ENCODE assay signal across 8 cellular contexts in the genomic region with DNA sequence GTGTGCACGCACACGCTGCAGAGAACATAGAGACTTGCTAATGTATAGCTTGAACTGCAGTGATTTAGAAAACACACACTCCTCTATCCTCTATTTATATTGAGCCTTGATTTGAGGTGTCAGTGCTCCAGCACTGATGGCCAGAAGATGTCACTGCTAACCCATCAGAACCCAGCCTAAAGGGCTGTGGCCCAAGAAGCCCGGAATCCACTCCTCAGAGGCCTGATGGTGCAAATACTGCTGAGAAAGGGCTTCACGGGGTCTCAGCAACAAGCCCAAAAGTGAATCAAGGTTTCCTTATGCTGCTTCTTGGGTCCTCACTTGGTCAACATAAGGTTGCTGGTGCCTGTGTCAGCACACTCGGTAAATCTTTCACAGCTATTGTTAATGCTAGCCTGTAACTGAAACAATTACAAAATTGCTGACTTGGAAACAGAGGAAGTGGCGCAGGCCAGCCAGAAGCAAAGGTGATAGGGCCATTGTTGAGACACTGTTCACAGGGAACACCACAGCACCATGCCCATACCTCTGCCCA.
A peak's percentile ranks its signal among the peaks of the same experiment; 100 is the strongest.
DNase-seq lines count a peak whose midpoint lies in the region; ATAC-seq and TF ChIP-seq lines count a peak whose summit lies in the region.

No MANE protein-coding gene starts in this region.

- H3K4me3 Mint-ChIP-seq in chondrocyte (ENCODE audit: unreplicated experiment) = no peak overlapping the region

- H3K27me3 Mint-ChIP-seq in chondrocyte (ENCODE audit: low read depth) = no peaks in the 10 kb centered on the region

- H3K36me3 Mint-ChIP-seq in chondrocyte (ENCODE audit: low read depth) = peaks cover 39% of the 10 kb centered on the region

- peak; percentile 84 for ATAC-seq in left colon
- no peak for ATAC-seq in HG03045 (IDR thresholded peaks at IDR 0.05; ENCODE audit: unreplicated experiment)

- H3K9me3 Mint-ChIP-seq in chondrocyte (ENCODE audit: low read depth) = no peaks in the 10 kb centered on the region

- H3K27ac Mint-ChIP-seq in chondrocyte (ENCODE audit: unreplicated experiment) = no peak overlapping the region

- DNase-seq in SIG-M5 treated with dmso at 0.1 percent for 504 hours (lab: John Stamatoyannopoulos, UW; ENCODE audit: unreplicated experiment) (peak; percentile 69), SIG-M5 (lab: John Stamatoyannopoulos, UW) (no peak), NAMALWA (ENCODE audit: low spot score) (peak; percentile 70), chondrocyte (ENCODE audit: low spot score) (no peak), left colon (peak; percentile 56 to 61)
- peak; percentile 15 for DNase-seq in activated CD4-positive, alpha-beta T cell treated with anti-CD3 and anti-CD28 coated beads for 1 hour
- peak in 2 of 3 donors; percentile 3 to 21 for DNase-seq in stimulated activated CD4-positive, alpha-beta T cell treated with anti-CD3 and anti-CD28 coated beads, TNF-alpha, amount 100 ng/mL, for 1 hour (ENCODE audit: low read depth in 3 of 3, low spot score in 1 of 3)

- H3K4me1 Mint-ChIP-seq in chondrocyte (ENCODE audit: low read depth) = peaks cover 10% of the 10 kb centered on the region

- peak; percentile 84 for TF ChIP-seq CTCF in chondrocyte (IDR thresholded peaks at IDR 0.05)

- intact Hi-C loops in left colon (cut with DNase I, micrococcal nuclease) = loop anchor here in 1 of 2 donors (5.0 kb wide), 1 partner anchor 442 kb away; no protein-coding TSS in a partner anchor

Comparison
In these comparisons a context has a peak if more than half of its experiments do, and no peak if none do; other contexts are left out.
1. DNase-seq: peak in SIG-M5 treated with dmso at 0.1 percent for 504 hours (single experiment), NAMALWA (single experiment), activated CD4-positive, alpha-beta T cell treated with anti-CD3 and anti-CD28 coated beads for 1 hour (single experiment), left colon (2 of 2) and stimulated activated CD4-positive, alpha-beta T cell treated with anti-CD3 and anti-CD28 coated beads, TNF-alpha, amount 100 ng/mL, for 1 hour (2 of 3); none in SIG-M5 (single experiment) and chondrocyte (single experiment).